23 cellular contexts compared by ENCODE assay signal in genomic region chr18:48957136-48957535, GRCh38. TPM values are rescaled to one million over a fixed set of nuclear protein-coding genes. Genes with fewer than 3 reads are reported as not detected.
DNase-seq lines count a peak whose midpoint lies in the region; ATAC-seq, FAIRE-seq and TF ChIP-seq lines count a peak whose summit lies in the region.
"Had no signal": no experiment of that assay in that cellular context is flagged by ENCODE, and none has a peak within 500 bp of the region (broad histone marks: within the 10 kb centered on the region; RNA-seq: fewer than 3 reads in every experiment).

No MANE protein-coding gene starts in this region.

- peak overlapping the region; percentile 75 for H3K9ac ChIP-seq in adipocyte (ENCODE audit: low read length)
- no peak overlapping the region for H3K9ac ChIP-seq in skeletal muscle tissue (ENCODE audit: low read depth in 1 of 3, low read length in 3 of 3)

- ATAC-seq in HG02852 (IDR thresholded peaks at IDR 0.05; ENCODE audit: unreplicated experiment): no peak
- ATAC-seq: A549; activated CD4-positive, alpha-beta T cell treated with anti-CD3 and anti-CD28 coated beads for 36 hours had no signal

- no peaks in the 10 kb centered on the region for H3K36me3 ChIP-seq in adipocyte (ENCODE audit: control insufficient read depth, insufficient read depth, low read length, severe bottlenecking)
- H3K36me3 ChIP-seq in skeletal muscle tissue (ENCODE audit: control insufficient read depth in 3 of 3, insufficient read depth in 3 of 3, low read length in 3 of 3): no peaks in the 10 kb centered on the region
- H3K36me3 ChIP-seq: SJCRH30, tibial nerve had no signal

- peaks cover 67% of the 10 kb centered on the region for H3K4me1 ChIP-seq in adipocyte (ENCODE audit: control insufficient read depth, insufficient read depth, low read length)
- peaks cover 31 to 43% (median 34%) of the 10 kb centered on the region in 3 donors for H3K4me1 ChIP-seq in skeletal muscle tissue (ENCODE audit: control insufficient read depth in 3 of 3, insufficient read depth in 3 of 3, low read length in 3 of 3)
- H3K4me1 ChIP-seq: SJCRH30 had no signal

- peak overlapping the region; percentile 87 for H3K27ac ChIP-seq in skeletal muscle tissue (ENCODE audit: low read depth, low read length)
- H3K27ac ChIP-seq: SJCRH30 had no signal

- H3K9me3 ChIP-seq in adipocyte (ENCODE audit: control insufficient read depth, low read length): no peaks in the 10 kb centered on the region
- no peaks in the 10 kb centered on the region for H3K9me3 ChIP-seq in skeletal muscle tissue (ENCODE audit: control insufficient read depth in 3 of 3, low read length in 3 of 3)
- H3K9me3 ChIP-seq: A549, SJCRH30, tibial nerve had no signal

- H3K27me3 ChIP-seq in adipocyte (replicated peaks; ENCODE audit: control insufficient read depth, insufficient read depth, low read length): no peaks in the 10 kb centered on the region
- H3K27me3 ChIP-seq in skeletal muscle tissue (ENCODE audit: control insufficient read depth in 3 of 3, insufficient read depth in 3 of 3, low read length in 3 of 3): no peaks in the 10 kb centered on the region
- H3K27me3 ChIP-seq: SJCRH30, tibial nerve had no signal

- no peak for TF ChIP-seq CTCF in AG10803 (conservative IDR thresholded peaks at IDR 0.05; ENCODE audit: low read length)
- TF ChIP-seq CTCF in fibroblast of pulmonary artery (IDR thresholded peaks at IDR 0.05; ENCODE audit: low read length, missing control alignments): no peak
- TF ChIP-seq CTCF in D721Med (IDR thresholded peaks at IDR 0.05; ENCODE audit: insufficient read depth, missing control alignments): no peak

- H3K4me3 ChIP-seq in AG10803 (ENCODE audit: low read length) (no peak overlapping the region), adipocyte (ENCODE audit: low read length) (no peak overlapping the region), fibroblast of pulmonary artery (replicated peaks; ENCODE audit: low read depth, low read length) (no peak overlapping the region), skeletal muscle tissue (ENCODE audit: low read length in 3 of 3) (no peak overlapping the region)
- H3K4me3 ChIP-seq: A549, SJCRH30, tibial nerve had no signal

- peak; percentile 64 for DNase-seq in AG10803 (ENCODE audit: low read depth)
- no peak for DNase-seq in adipocyte (ENCODE audit: low read depth)
- peak; percentile 29 for DNase-seq in fibroblast of pulmonary artery (ENCODE audit: low read depth)
- no peak for DNase-seq in D721Med (ENCODE audit: insufficient read length, low spot score)
- no peak for DNase-seq in nucleus accumbens (lab: John Stamatoyannopoulos, UW)
- DNase-seq in MV-4-11 (lab: John Stamatoyannopoulos, UW): no peak
- DNase-seq: activated CD4-positive, alpha-beta T cell treated with anti-CD3 and anti-CD28 coated beads for 36 hours; activated naive CD4-positive, alpha-beta T cell treated with Interleukin-2 at 50 U/mL for 16 hours; CD4-positive, alpha-beta memory T cell; dermis blood vessel endothelial cell; DMS79 treated with DMSO at 0.1 percent for 48 hours; hippocampal formation; Karpas-422; NCI-H1105 treated with DMSO at 0.1 percent for 48 hours; NCI-H2171; NCI-H69; OCI-M1; SJCRH30; T1000 had no signal

- FAIRE-seq in D721Med (lab: Jason Lieb, UNC): no peak
- FAIRE-seq: A549 had no signal

RNA-seq across cellular contexts. Expression of gene SMAD7, which starts 6.4 kb away (rescaled TPM):
- total RNA-seq in skeletal muscle tissue: 8.9 TPM

Comparison
In these comparisons a context has a peak if more than half of its experiments do, and no peak if none do; other contexts are left out.
1. DNase-seq: peak in AG10803 (single experiment) and fibroblast of pulmonary artery (single experiment); none in adipocyte (single experiment), D721Med (single experiment), nucleus accumbens (0 of 56) and MV-4-11 (single experiment).